Comparison of ENCODE assay signal across 22 cellular contexts in the genomic region with DNA sequence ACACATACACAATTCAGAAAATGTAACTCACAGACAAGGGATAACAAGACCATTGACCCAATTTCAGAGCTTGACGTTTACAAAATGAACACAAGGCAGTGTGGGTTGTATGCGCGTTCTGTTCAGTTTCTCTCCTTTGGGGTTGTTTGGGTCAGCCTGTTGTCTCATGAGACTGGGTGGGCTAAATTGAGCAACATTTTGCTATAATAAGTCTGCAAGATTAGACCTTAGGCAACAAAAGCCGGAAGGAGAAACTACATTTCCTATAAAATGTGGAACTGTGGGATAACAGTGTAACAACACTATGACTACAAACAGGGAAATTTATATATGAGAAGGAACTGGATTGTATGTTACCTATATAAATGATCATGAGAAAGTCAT. TPM values are rescaled to one million over a fixed set of nuclear protein-coding genes. Genes with fewer than 3 reads are reported as not detected.
DNase-seq lines count a peak whose midpoint lies in the region; ATAC-seq and TF ChIP-seq lines count a peak whose summit lies in the region.
"Had no signal": no experiment of that assay in that cellular context is flagged by ENCODE, and none has a peak within 500 bp of the region (broad histone marks: within the 10 kb centered on the region; RNA-seq: fewer than 3 reads in every experiment).

No MANE protein-coding gene starts in this region.

- TF ChIP-seq CTCF in lung (IDR thresholded peaks at IDR 0.05; ENCODE audit: control extremely low read depth, extremely low read depth) = no peak
- TF ChIP-seq CTCF in upper lobe of right lung (IDR thresholded peaks at IDR 0.05) = no peak

- H3K27ac ChIP-seq in lung (ENCODE audit: low read depth in 1 of 2, low read length in 1 of 2) (peak overlapping the region; percentile 53 to 68), upper lobe of right lung (peak overlapping the region; percentile 72)
- H3K27ac ChIP-seq: GM23248, SJCRH30 had no signal

- H3K4me1 ChIP-seq in lung (ENCODE audit: control insufficient read depth in 2 of 2, insufficient read depth in 2 of 2, low read length in 2 of 2) (peaks cover 0 to 5% of the 10 kb centered on the region in 2 donors), upper lobe of right lung (peaks cover 18% of the 10 kb centered on the region)
- H3K4me1 ChIP-seq: SJCRH30 had no signal

- H3K36me3 ChIP-seq in lung (ENCODE audit: control insufficient read depth in 2 of 2, insufficient read depth in 2 of 2, low read length in 2 of 2) = no peaks in the 10 kb centered on the region
- no peaks in the 10 kb centered on the region for H3K36me3 ChIP-seq in upper lobe of right lung
- H3K36me3 ChIP-seq: SJCRH30, stomach had no signal

- WGBS in lung, 2 donors = 21 to 52% methylated on average over 4 of the region's 4 CpGs

- DNase-seq in Right ventricle myocardium inferior (ENCODE audit: missing footprints) = no peak
- DNase-seq in cardiac septum (ENCODE audit: low spot score) = no peak
- DNase-seq in foreskin melanocyte = peak; percentile 12
- no peak for DNase-seq in lung (ENCODE audit: low spot score)
- no peak for DNase-seq in upper lobe of right lung
- DNase-seq in SK-N-DZ (ENCODE audit: low spot score) = no peak
- DNase-seq: activated CD4-positive, CD25-positive, alpha-beta regulatory T cell; activated CD8-positive, alpha-beta memory T cell treated with anti-CD3 and anti-CD28 coated beads for 24 hours; effector memory CD8-positive, alpha-beta T cell; GM23248; kidney glomerular epithelial cell; MM.1S; NCI-H2081 treated with DMSO at 0.1 percent for 48 hours; NCI-H524; SJCRH30; stimulated activated CD4-positive, alpha-beta T cell treated with anti-CD3 and anti-CD28 coated beads, Interleukin-2, amount 100 ng/mL, for 24 hours; stomach; T-helper 2 cell had no signal

- peak; percentile 62 for ATAC-seq in Right ventricle myocardium inferior
- peak; percentile 29 for ATAC-seq in lung (ENCODE audit: insufficient read depth, low FRiP score)
- ATAC-seq in upper lobe of right lung = peak; percentile 86
- ATAC-seq in HG03139 (IDR thresholded peaks at IDR 0.05; ENCODE audit: unreplicated experiment) = no peak
- ATAC-seq in GM18909 (IDR thresholded peaks at IDR 0.05; ENCODE audit: poor library complexity, unreplicated experiment) = no peak
- ATAC-seq: effector memory CD8-positive, alpha-beta T cell had no signal

- H3K4me3 ChIP-seq in lung (no peak overlapping the region), upper lobe of right lung (no peak overlapping the region)
- H3K4me3 ChIP-seq: GM23248, SJCRH30, stomach had no signal

- intact Hi-C loops in Right ventricle myocardium inferior (cut with DNase I) (no loop called here), cardiac septum (cut with DNase I) (no loop called here), upper lobe of right lung (cut with DNase I) (no loop called here)

- H3K9me3 ChIP-seq in lung (ENCODE audit: control insufficient read depth in 2 of 2, insufficient read depth in 1 of 2, low read length in 1 of 2) (peaks cover 0 to 2% of the 10 kb centered on the region in 2 donors), upper lobe of right lung (no peaks in the 10 kb centered on the region)
- H3K9me3 ChIP-seq: SJCRH30 had no signal

- no peaks in the 10 kb centered on the region for H3K27me3 ChIP-seq in lung (ENCODE audit: control insufficient read depth, insufficient read depth)
- no peaks in the 10 kb centered on the region for H3K27me3 ChIP-seq in upper lobe of right lung
- H3K27me3 ChIP-seq: SJCRH30, stomach had no signal

RNA-seq across cellular contexts. Expression of a gene that starts 18.9 kb away (rescaled TPM):
- total RNA-seq in Right ventricle myocardium inferior = 35.6 TPM
- total RNA-seq in cardiac septum = 35.5 TPM
- total RNA-seq in lung = 100 to 1,000 TPM; 168 to 262 TPM
- polyA plus RNA-seq in lung = 100 to 1,000 TPM; 145 to 176 TPM
- 314 TPM for total RNA-seq in upper lobe of right lung
- polyA plus RNA-seq in SK-N-DZ (2014; cell fraction: cytosol; rRNA removed) = 93.9 and 94.6 TPM in 2 replicates
- polyA plus RNA-seq in SK-N-DZ (2014; cell fraction: nucleus; rRNA removed) = 75.9 and 82.5 TPM in 2 replicates

RNA-seq across cellular contexts. Expression of a gene that starts 58.1 kb away (rescaled TPM):
- 0.68 TPM for total RNA-seq in Right ventricle myocardium inferior
- 0.22 TPM for total RNA-seq in cardiac septum
- 1 to 10 TPM; 2.3 to 6.1 TPM for total RNA-seq in lung
- polyA plus RNA-seq in lung = 1 to 10 TPM; 1.2 to 7.9 TPM
- 6.2 TPM for total RNA-seq in upper lobe of right lung
- 0.12 TPM in 1 of 2 replicates, not detected in the other for polyA plus RNA-seq in SK-N-DZ (2014; cell fraction: cytosol; rRNA removed)
- polyA plus RNA-seq in SK-N-DZ (2014; cell fraction: nucleus; rRNA removed) = 0.04 and 0.17 TPM in 2 replicates
- total RNA-seq: A172, GM23248, urinary bladder had no signal
- polyA plus RNA-seq: GM23248 had no signal

Comparison
In these comparisons a context has a peak if more than half of its experiments do, and no peak if none do; other contexts are left out.
1. ATAC-seq: peak in Right ventricle myocardium inferior (single experiment), lung (single experiment) and upper lobe of right lung (single experiment); none in HG03139 (single experiment) and GM18909 (single experiment).